8 cellular contexts compared by ENCODE assay signal in genomic region chrX:47232803-47233332, GRCh38. TPM values are rescaled to one million over a fixed set of nuclear protein-coding genes. Genes with fewer than 3 reads are reported as not detected.
A peak's percentile ranks its signal among the peaks of the same experiment; 100 is the strongest.
DNase-seq lines count a peak whose midpoint lies in the region; ATAC-seq and TF ChIP-seq lines count a peak whose summit lies in the region.

USP11 (plus strand) TSS chrX:47233009; CDS start chrX:47233044, 35 bp downstream.

- peaks cover 11% of the 10 kb centered on the region for H3K36me3 ChIP-seq in upper lobe of right lung

- peaks cover 5% of the 10 kb centered on the region for H3K4me1 ChIP-seq in upper lobe of right lung

- no peaks in the 10 kb centered on the region for H3K9me3 Mint-ChIP-seq in neural crest cell

- H3K4me3 ChIP-seq in foreskin fibroblast (ENCODE audit: low read depth in 1 of 2, low read length in 2 of 2), result peak within 1 kb of the TSS; percentile 68 to 76
- peak within 1 kb of the TSS; percentile 60 for H3K4me3 ChIP-seq in upper lobe of right lung

- TF ChIP-seq CTCF in foreskin fibroblast (IDR thresholded peaks at IDR 0.05; ENCODE audit: low read depth, low read length) (no peak), neural crest cell (conservative IDR thresholded peaks at IDR 0.05) (no peak), upper lobe of right lung (IDR thresholded peaks at IDR 0.05) (no peak)

- H3K36me3 Mint-ChIP-seq in neural crest cell (ENCODE audit: low read depth), result peaks cover 19% of the 10 kb centered on the region

- ATAC-seq in HG03442 (IDR thresholded peaks at IDR 0.05; ENCODE audit: unreplicated experiment) (peak; percentile 27), upper lobe of right lung (peak; percentile 44)

- intact Hi-C loops in upper lobe of right lung (cut with DNase I), result no loop called here

- peaks cover 5% of the 10 kb centered on the region for H3K27me3 Mint-ChIP-seq in neural crest cell (ENCODE audit: low read depth)

- no peaks in the 10 kb centered on the region for H3K27me3 ChIP-seq in upper lobe of right lung

- H3K27ac ChIP-seq in upper lobe of right lung, result peak within 1 kb of the TSS; percentile 97

- peak; percentile 67 for DNase-seq in activated gamma-delta T cell treated with Interleukin-2 at 50 U/mL for 16 hours
- DNase-seq in activated gamma-delta T cell (lab: John Stamatoyannopoulos, UW), result no peak
- peak; percentile 40 for DNase-seq in OCI-M2 (lab: John Stamatoyannopoulos, UW; ENCODE audit: unreplicated experiment)
- DNase-seq in activated gamma-delta T cell treated with anti-CD3 and anti-CD28 coated beads, Interleukin-2, amount 50 U/mL, for 16 hours (ENCODE audit: low read depth), result peak; percentile 46
- peak; percentile 16 to 59 for DNase-seq in foreskin fibroblast
- DNase-seq in neural crest cell (ENCODE audit: low read depth, low spot score), result peak; percentile 61
- peak; percentile 77 for DNase-seq in upper lobe of right lung

- peak within 1 kb of the TSS; percentile 97 for H3K4me3 Mint-ChIP-seq in neural crest cell

- no peaks in the 10 kb centered on the region for H3K9me3 ChIP-seq in upper lobe of right lung

- H3K27ac Mint-ChIP-seq in neural crest cell (ENCODE audit: unreplicated experiment), result peak within 1 kb of the TSS; percentile 100

- peaks cover 61% of the 10 kb centered on the region for H3K4me1 Mint-ChIP-seq in neural crest cell

RNA-seq across cellular contexts. Expression of gene USP11, which starts in this region (rescaled TPM):
- total RNA-seq in neural crest cell (232 and 245 TPM in 2 replicates), upper lobe of right lung (56.0 TPM)
